12 cellular contexts compared by ENCODE assay signal in the genomic region with DNA sequence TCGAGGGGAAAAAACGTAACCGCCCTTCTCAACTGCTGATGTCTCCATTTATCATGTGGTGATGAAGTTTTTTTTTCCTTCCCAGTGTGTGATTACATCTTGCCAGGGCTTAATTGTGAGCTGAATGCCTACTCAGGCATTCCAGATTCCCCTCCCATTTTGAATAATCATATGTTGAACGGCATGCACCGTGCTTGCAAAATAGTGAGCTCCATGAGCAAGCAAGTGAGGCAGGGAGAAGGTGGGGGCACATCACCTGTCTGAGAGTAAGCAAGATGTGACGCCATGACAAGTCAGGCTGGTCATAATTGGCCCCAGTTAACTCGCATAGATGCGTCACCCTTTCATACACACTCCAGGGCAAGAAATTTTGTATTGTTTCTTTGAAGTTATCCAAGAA. TPM values are rescaled to one million over a fixed set of nuclear protein-coding genes. Genes with fewer than 3 reads are reported as not detected.
DNase-seq lines count a peak whose midpoint lies in the region; TF ChIP-seq lines count a peak whose summit lies in the region.
"Had no signal": no experiment of that assay in that cellular context is flagged by ENCODE, and none has a peak within 500 bp of the region (broad histone marks: within the 10 kb centered on the region; RNA-seq: fewer than 3 reads in every experiment).

No MANE protein-coding gene starts in this region.

- H3K4me1 ChIP-seq in CD4-positive, alpha-beta memory T cell (ENCODE audit: insufficient read depth, low read length) = peaks cover 5% of the 10 kb centered on the region
- H3K4me1 ChIP-seq in neutrophil (ENCODE audit: control insufficient read depth in 1 of 2, insufficient read depth in 1 of 2, low read depth in 1 of 2, low read length in 1 of 2) (peaks cover 26 to 32% of the 10 kb centered on the region in 2 experiments), adrenal gland (replicated peaks in 1 of 2) (peaks cover 7 to 10% of the 10 kb centered on the region in 2 donors)
- H3K4me1 ChIP-seq: SJSA1 had no signal

- H3K9me3 ChIP-seq in CD4-positive, alpha-beta memory T cell (ENCODE audit: control insufficient read depth in 1 of 2, low read length in 2 of 2) = no peaks in the 10 kb centered on the region
- no peaks in the 10 kb centered on the region for H3K9me3 ChIP-seq in neutrophil
- no peaks in the 10 kb centered on the region for H3K9me3 ChIP-seq in adrenal gland (replicated peaks in 1 of 3)
- H3K9me3 ChIP-seq: SJSA1 had no signal

- intact Hi-C loops in CD4-positive, alpha-beta memory T cell (cut with micrococcal nuclease) = loop anchor here (5.0 to 10.0 kb wide), 2 partner anchors 135 to 497 kb away; a partner anchor contains a TSS
- intact Hi-C loops in adrenal gland (cut with DNase I) = no loop called here

- POLR2A ChIA-PET in CD4-positive, alpha-beta memory T cell (lab: Charles Lee; ENCODE audit: partially characterized antibody) = interaction anchor here (1.1 to 10.7 kb wide), 12 partner anchors 8 to 383 kb away, joined by 3 to 261 read pairs (median 6); a partner anchor contains a TSS

- H3K36me3 ChIP-seq in CD4-positive, alpha-beta memory T cell (ENCODE audit: insufficient read depth, low read length) = no peaks in the 10 kb centered on the region
- H3K36me3 ChIP-seq in neutrophil = no peaks in the 10 kb centered on the region
- no peaks in the 10 kb centered on the region for H3K36me3 ChIP-seq in adrenal gland (replicated peaks in 1 of 2)

- H3K4me3 ChIP-seq in CD4-positive, alpha-beta memory T cell (ENCODE audit: low read length in 2 of 2) = no peak overlapping the region
- H3K4me3 ChIP-seq in neutrophil (ENCODE audit: low read depth in 1 of 2, low read length in 1 of 2) (no peak overlapping the region), adrenal gland (no peak overlapping the region)

- CTCF ChIA-PET in CD4-positive, alpha-beta memory T cell (lab: Charles Lee; ENCODE audit: partially characterized antibody) = interaction anchor here (0.6 to 2.1 kb wide), 7 partner anchors 13 to 792 kb away, joined by 3 to 10 read pairs (median 3); a partner anchor contains a TSS

- peak overlapping the region in 5 of 7 donors; percentile 9 to 99 (median 98) for H3K27ac Mint-ChIP-seq in CD4-positive, alpha-beta memory T cell
- peak overlapping the region in 2 of 3 donors; percentile 45 to 91 for H3K27ac Mint-ChIP-seq in IgD-negative memory B cell

- DNase-seq in CD4-positive, alpha-beta memory T cell = no peak
- no peak for DNase-seq in stimulated activated naive CD4-positive, alpha-beta T cell (lab: John Stamatoyannopoulos, UW)
- DNase-seq in NCI-H1105 (lab: John Stamatoyannopoulos, UW) (no peak), adrenal gland (no peak)
- DNase-seq in activated effector memory CD4-positive, alpha-beta T cell treated with Interleukin-2 at 50 U/mL for 16 hours = no peak
- DNase-seq: EL, HCEC 1CT, NCI-H187 treated with DMSO at 0.1 percent for 48 hours had no signal

- peaks cover 6 to 38% (median 14%) of the 10 kb centered on the region in 4 donors for H3K4me1 Mint-ChIP-seq in CD4-positive, alpha-beta memory T cell
- peaks cover 11 to 19% (median 14%) of the 10 kb centered on the region in 3 donors for H3K4me1 Mint-ChIP-seq in IgD-negative memory B cell

- TF ChIP-seq POLR2A in adrenal gland (IDR thresholded peaks at IDR 0.05) = no peak

- peak overlapping the region in 1 of 8 donors; percentile 12 for H3K4me3 Mint-ChIP-seq in CD4-positive, alpha-beta memory T cell
- peak overlapping the region in 2 of 4 donors; percentile 38 to 80 for H3K4me3 Mint-ChIP-seq in IgD-negative memory B cell

- WGBS in adrenal gland, 4 donors = 62 to 71% (median 63%) methylated on average over 8 of the region's 8 CpGs

- peaks cover 0 to 33% of the 10 kb centered on the region in 2 donors for H3K36me3 Mint-ChIP-seq in CD4-positive, alpha-beta memory T cell
- H3K36me3 Mint-ChIP-seq in IgD-negative memory B cell = peaks cover 2% of the 10 kb centered on the region

- H3K27me3 ChIP-seq in CD4-positive, alpha-beta memory T cell (ENCODE audit: insufficient read depth, low read length) = no peaks in the 10 kb centered on the region
- no peaks in the 10 kb centered on the region for H3K27me3 ChIP-seq in neutrophil
- H3K27me3 ChIP-seq in adrenal gland = no peaks in the 10 kb centered on the region
- H3K27me3 ChIP-seq: SJSA1 had no signal

- H3K27me3 Mint-ChIP-seq in CD4-positive, alpha-beta memory T cell = peaks cover 0 to 2% of the 10 kb centered on the region in 2 donors
- H3K27me3 Mint-ChIP-seq in IgD-negative memory B cell = no peaks in the 10 kb centered on the region

- peaks cover 0 to 4% (median 0%) of the 10 kb centered on the region in 8 donors for H3K9me3 Mint-ChIP-seq in CD4-positive, alpha-beta memory T cell
- peaks cover 0 to 2% (median 0%) of the 10 kb centered on the region in 3 donors for H3K9me3 Mint-ChIP-seq in IgD-negative memory B cell

- TF ChIP-seq CTCF in neutrophil (IDR thresholded peaks at IDR 0.05) (no peak), adrenal gland (IDR thresholded peaks at IDR 0.05) (no peak)

- peak overlapping the region; percentile 87 for H3K27ac ChIP-seq in CD4-positive, alpha-beta memory T cell (ENCODE audit: low read depth, low read length)
- H3K27ac ChIP-seq in cingulate gyrus (ENCODE audit: low read depth, low read length) = peak overlapping the region; percentile 100
- peak overlapping the region; percentile 26 for H3K27ac ChIP-seq in neutrophil
- peak overlapping the region in 1 of 5 donors; percentile 100 for H3K27ac ChIP-seq in adrenal gland
- H3K27ac ChIP-seq: SJSA1 had no signal

RNA-seq across cellular contexts. Expression of a gene that starts 2.7 kb away (rescaled TPM):
- 10 to 100 TPM; 37.5 to 38.7 TPM for total RNA-seq in CD4-positive, alpha-beta memory T cell
- 10 to 100 TPM in 1 of 2 donors, 1 to 10 TPM in 1; 9.6 to 26.5 TPM for polyA plus RNA-seq in CD4-positive, alpha-beta memory T cell
- polyA plus RNA-seq in IgD-negative memory B cell (52.2 TPM), adrenal gland (10 to 100 TPM; 14.7 to 24.1 (median 20.6) TPM)
- 100 to 1,000 TPM in 1 of 8 donors, 10 to 100 TPM in 7; 36.2 to 117 (median 61.5) TPM for total RNA-seq in adrenal gland

RNA-seq across cellular contexts. Expression of a gene that starts 19.2 kb away (rescaled TPM):
- total RNA-seq in CD4-positive, alpha-beta memory T cell = 10 to 100 TPM; 37.7 to 39.2 TPM
- 10 to 100 TPM; 19.7 to 31.6 TPM for polyA plus RNA-seq in CD4-positive, alpha-beta memory T cell
- 23.8 TPM for polyA plus RNA-seq in IgD-negative memory B cell
- total RNA-seq in adrenal gland = 10 to 100 TPM; 18.2 to 35.9 (median 27.1) TPM
- 10 to 100 TPM; 29.5 to 50.8 (median 38.4) TPM for polyA plus RNA-seq in adrenal gland

RNA-seq across cellular contexts. Expression of a gene that starts 19.6 kb away (rescaled TPM):
- 10 to 100 TPM; 64.8 to 65.0 TPM for total RNA-seq in CD4-positive, alpha-beta memory T cell
- 10 to 100 TPM; 79.6 to 81.2 TPM for polyA plus RNA-seq in CD4-positive, alpha-beta memory T cell
- polyA plus RNA-seq in IgD-negative memory B cell = 132 TPM
- 100 to 1,000 TPM; 129 to 212 (median 151) TPM for total RNA-seq in adrenal gland
- 100 to 1,000 TPM in 1 of 3 donors, 10 to 100 TPM in 2; 35.5 to 135 (median 64.8) TPM for polyA plus RNA-seq in adrenal gland
